ENCODE assay signal across 8 cellular contexts in the genomic region with DNA sequence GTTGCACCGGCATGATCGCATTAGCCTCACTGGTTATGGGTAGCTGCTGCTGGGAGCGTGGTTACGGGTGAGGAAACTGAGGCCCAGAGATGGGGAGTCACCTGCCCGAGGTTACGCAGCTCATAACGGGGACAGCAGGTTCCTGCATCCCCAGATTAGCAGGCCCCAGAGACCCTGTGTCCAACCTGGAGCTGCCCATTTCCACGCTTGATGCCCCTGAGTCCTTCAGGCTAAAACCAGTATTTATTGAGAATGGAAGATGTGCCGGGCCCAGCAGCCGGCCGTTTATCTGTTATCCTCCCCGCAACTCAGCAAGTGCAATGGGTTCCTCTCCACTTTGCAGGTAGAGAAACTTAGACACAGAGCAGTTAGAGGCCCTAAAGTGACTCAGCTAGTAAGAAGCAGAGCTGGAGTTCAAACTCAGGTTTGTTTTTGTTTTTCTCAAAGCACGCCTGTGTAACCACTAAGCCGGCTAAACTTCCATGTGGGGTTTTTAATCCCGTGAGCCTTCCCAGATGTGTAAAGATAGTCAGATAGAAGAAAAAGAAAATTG. TPM values are rescaled to one million over a fixed set of nuclear protein-coding genes. Genes with fewer than 3 reads are reported as not detected.
A peak's percentile ranks its signal among the peaks of the same experiment; 100 is the strongest.
DNase-seq lines count a peak whose midpoint lies in the region; ATAC-seq and TF ChIP-seq lines count a peak whose summit lies in the region.

No MANE protein-coding gene starts in this region.

- peak overlapping the region; percentile 70 for H3K4me3 Mint-ChIP-seq in Caco-2 (ENCODE audit: unreplicated experiment)

- H3K36me3 Mint-ChIP-seq in Caco-2 (ENCODE audit: insufficient read depth, unreplicated experiment), result peaks cover 4% of the 10 kb centered on the region

- H3K27me3 ChIP-seq in Caco-2 (replicated peaks; ENCODE audit: control insufficient read depth, insufficient read depth, low read length) (no peaks in the 10 kb centered on the region), HL-60 (ENCODE audit: insufficient read depth, poor library complexity, severe bottlenecking) (no peaks in the 10 kb centered on the region), ovary (no peaks in the 10 kb centered on the region)

- H3K4me1 ChIP-seq in Caco-2 (peaks cover 9% of the 10 kb centered on the region), ovary (ENCODE audit: insufficient read depth) (peaks cover 8% of the 10 kb centered on the region)

- no TSS peak for BruUV-seq in Caco-2 (replicated peaks; lab: Mats Ljungman, UMichigan)

- H3K27ac Mint-ChIP-seq in Caco-2 (ENCODE audit: unreplicated experiment), result peak overlapping the region; percentile 20

- DNase-seq in Caco-2, result no peak
- peak; percentile 15 to 18 for DNase-seq in HL-60 (ENCODE audit: low read depth in 1 of 2, low spot score in 1 of 2)
- peak; percentile 97 for DNase-seq in fibroblast of villous mesenchyme (ENCODE audit: low read depth)
- no peak for DNase-seq in ovary
- no peak for DNase-seq in stimulated activated CD4-positive, alpha-beta T cell treated with anti-CD3 and anti-CD28 coated beads, Interleukin-15, amount 100 ng/mL, for 24 hours

- TF ChIP-seq POLR2A in ovary (IDR thresholded peaks at IDR 0.05), result no peak

- no peaks in the 10 kb centered on the region for H3K9me3 Mint-ChIP-seq in Caco-2 (ENCODE audit: unreplicated experiment)

- CTCF ChIA-PET in Caco-2 (lab: Charles Lee), result interaction anchor here (0.8 to 2.4 kb wide), 19 partner anchors 9 to 661 kb away, joined by 3 to 17 read pairs (median 4); no protein-coding TSS in a partner anchor

- WGBS in ovary, 3 donors, result 0 to 1% (median 1%) methylated on average over 8 to 15 of the region's 15 CpGs

- H3K36me3 ChIP-seq in Caco-2 (ENCODE audit: control insufficient read depth, insufficient read depth, low read length) (peaks cover 2% of the 10 kb centered on the region), ovary (no peaks in the 10 kb centered on the region)

- H3K4me3 ChIP-seq in Caco-2 (ENCODE audit: low read depth, low read length), result peak overlapping the region; percentile 93
- peak overlapping the region; percentile 82 for H3K4me3 ChIP-seq in HL-60 (replicated peaks; ENCODE audit: insufficient read depth, low read length)
- H3K4me3 ChIP-seq in WI38 (ENCODE audit: low read depth, low read length), result peak overlapping the region; percentile 97
- peak overlapping the region; percentile 88 for H3K4me3 ChIP-seq in fibroblast of villous mesenchyme (ENCODE audit: low read depth, low read length)
- peak overlapping the region; percentile 74 for H3K4me3 ChIP-seq in ovary

- H3K27ac ChIP-seq in HL-60 (replicated peaks) (peak overlapping the region; percentile 100), ovary (peak overlapping the region; percentile 97 to 98)

- TF ChIP-seq EP300 in ovary (IDR thresholded peaks at IDR 0.05), result no peak

- H3K9me3 ChIP-seq in Caco-2 (no peaks in the 10 kb centered on the region), ovary (no peaks in the 10 kb centered on the region)

- ATAC-seq in GM19328 (IDR thresholded peaks at IDR 0.05; ENCODE audit: unreplicated experiment), result peak; percentile 4
- no peak for ATAC-seq in HG03469 (IDR thresholded peaks at IDR 0.05; ENCODE audit: unreplicated experiment)

- no peak for TF ChIP-seq CTCF in Caco-2 (IDR thresholded peaks at IDR 0.05; ENCODE audit: insufficient read depth in 1 of 2, low read depth in 1 of 2, low read length in 1 of 2, severe bottlenecking in 1 of 2, unreplicated experiment in 1 of 2)
- TF ChIP-seq CTCF in HL-60 (IDR thresholded peaks at IDR 0.05; ENCODE audit: insufficient read depth, low read length), result no peak
- TF ChIP-seq CTCF in WI38 (IDR thresholded peaks at IDR 0.05; ENCODE audit: low read depth, low read length), result no peak
- TF ChIP-seq CTCF in fibroblast of villous mesenchyme (IDR thresholded peaks at IDR 0.05; ENCODE audit: insufficient read depth, low read depth, low read length), result no peak
- TF ChIP-seq CTCF in ovary (IDR thresholded peaks at IDR 0.05), result no peak

- POLR2A ChIA-PET in Caco-2 (lab: Charles Lee), result interaction anchor here (0.6 to 1.1 kb wide), 4 partner anchors 81 to 398 kb away, joined by 3 to 4 read pairs (median 3); no protein-coding TSS in a partner anchor

- H3K27me3 Mint-ChIP-seq in Caco-2 (ENCODE audit: insufficient read depth, unreplicated experiment), result no peaks in the 10 kb centered on the region

- intact Hi-C loops in Caco-2 (cut with micrococcal nuclease; ENCODE audit: unreplicated experiment) (no loop called here), ovary (cut with DNase I) (no loop called here)

- peaks cover 6% of the 10 kb centered on the region for H3K4me1 Mint-ChIP-seq in Caco-2 (ENCODE audit: low read depth, unreplicated experiment)

RNA-seq across cellular contexts. Expression of gene PFDN4, which starts 0.7 kb away (rescaled TPM):
- 86.7 and 93.4 TPM in 2 replicates for total RNA-seq in Caco-2 (2022)
- total RNA-seq in fibroblast of villous mesenchyme, result 82.0 and 130 TPM in 2 replicates
- total RNA-seq in ovary, result 100 to 1,000 TPM in 1 of 7 donors, 10 to 100 TPM in 6; 22.2 to 168 (median 32.2) TPM
- polyA plus RNA-seq in ovary, result 10 to 100 TPM; 78.0 to 84.5 TPM

RNA-seq across cellular contexts. Expression of gene CYP24A1, which starts 34.8 kb away (rescaled TPM):
- total RNA-seq in Caco-2 (2022) (3.6 and 3.7 TPM in 2 replicates), fibroblast of villous mesenchyme (not detected in 2 replicates), ovary (1 to 10 TPM in 1 of 7 donors, under 1 TPM in 1, not detected in 5; 0.15 to 3.7 TPM)
- not detected for polyA plus RNA-seq in ovary

Comparison
In these comparisons a context has a peak if more than half of its experiments do, and no peak if none do; other contexts are left out.
1. DNase-seq: peak in HL-60 (2 of 2) and fibroblast of villous mesenchyme (single experiment); none in Caco-2 (0 of 2), ovary (0 of 5) and stimulated activated CD4-positive, alpha-beta T cell treated with anti-CD3 and anti-CD28 coated beads, Interleukin-15, amount 100 ng/mL, for 24 hours (single experiment).
2. Peak in every context shown above with its lines, with median percentiles within 50 percentile points of each other: H3K4me3 ChIP-seq.